In the genomic region with DNA sequence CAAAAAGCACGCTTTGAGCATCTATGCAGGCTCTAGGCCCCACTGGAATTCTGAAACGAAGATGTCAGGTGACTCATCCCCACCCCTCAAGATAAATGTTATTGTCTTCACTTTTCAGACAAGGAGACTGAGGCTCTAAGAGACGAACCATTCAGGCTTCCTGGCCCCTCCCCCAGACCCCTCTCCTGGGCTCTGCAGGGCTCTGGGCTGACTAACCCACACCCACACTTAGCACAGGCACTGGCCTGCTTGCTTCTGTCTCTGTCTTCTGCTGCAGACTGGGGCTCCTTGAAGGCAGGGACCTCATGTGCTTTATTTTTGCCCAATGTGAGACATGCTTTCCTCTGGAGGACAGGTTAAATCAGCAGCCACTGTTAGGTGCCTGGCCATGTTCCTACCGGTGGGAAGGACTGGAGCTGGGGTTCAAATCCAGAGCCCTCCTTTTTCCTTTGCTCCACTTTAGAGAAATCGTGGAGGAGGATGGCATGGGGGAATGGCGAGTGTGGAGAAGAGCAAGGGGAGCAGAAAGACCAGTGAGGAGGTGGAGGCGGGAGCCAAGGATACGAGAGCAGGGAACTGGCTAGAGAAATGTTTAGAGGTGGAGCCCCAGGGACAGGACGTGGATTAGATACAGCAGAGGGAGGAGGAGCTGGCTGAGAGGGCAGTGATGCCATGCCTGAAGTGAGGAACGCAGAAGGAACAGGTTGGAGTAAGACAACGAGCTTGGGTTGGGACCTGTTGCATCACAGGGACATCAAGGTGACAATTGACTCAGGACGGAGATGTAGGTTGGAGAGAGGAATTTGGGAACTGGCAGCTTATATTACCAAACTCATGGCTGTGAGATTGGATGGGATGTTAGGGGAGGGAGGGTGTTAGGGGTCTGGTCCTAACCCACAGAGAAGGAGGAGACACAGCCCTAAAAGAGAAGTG, we compare ENCODE assay signal across 12 cellular contexts. TPM values are rescaled to one million over a fixed set of nuclear protein-coding genes. Genes with fewer than 3 reads are reported as not detected.
A peak's percentile ranks its signal among the peaks of the same experiment; 100 is the strongest.
DNase-seq lines count a peak whose midpoint lies in the region; ATAC-seq, FAIRE-seq and TF ChIP-seq lines count a peak whose summit lies in the region.
"Had no signal": no experiment of that assay in that cellular context is flagged by ENCODE, and none has a peak within 500 bp of the region (broad histone marks: within the 10 kb centered on the region; RNA-seq: fewer than 3 reads in every experiment).

No MANE protein-coding gene starts in this region.

- no peaks in the 10 kb centered on the region for H3K36me3 ChIP-seq in astrocyte (ENCODE audit: insufficient read depth, low read length)
- no peaks in the 10 kb centered on the region for H3K36me3 ChIP-seq in kidney epithelial cell (ENCODE audit: control insufficient read depth, insufficient read depth, low read length)

- H3K27me3 Mint-ChIP-seq in T-helper 1 cell treated with Interleukin-12 subunit alpha and Interleukin-12 subunit beta and Interleukin-4 antibody, amounts not matched to agents 30 μg/mL and 1 μg/mL, for 36 hours (ENCODE audit: low read depth): peaks cover 9% of the 10 kb centered on the region
- H3K27me3 Mint-ChIP-seq in astrocyte (ENCODE audit: low read depth, unreplicated experiment): peaks cover 10% of the 10 kb centered on the region
- peaks cover 47% of the 10 kb centered on the region for H3K27me3 Mint-ChIP-seq in stimulated activated memory B cell treated with anti-CD40 and anti-IgM and Interleukin-4, amounts not matched to agents 10 μg/mL and 1 μg/mL and 100 μg/mL, for 72 hours

- no peak overlapping the region for H3K27ac ChIP-seq in astrocyte (ENCODE audit: low read depth, low read length)
- H3K27ac ChIP-seq: A549 had no signal

- H3K4me1 Mint-ChIP-seq in T-helper 1 cell treated with Interleukin-12 subunit alpha and Interleukin-12 subunit beta and Interleukin-4 antibody, amounts not matched to agents 30 μg/mL and 1 μg/mL, for 36 hours (ENCODE audit: low read depth): peaks cover 23% of the 10 kb centered on the region
- H3K4me1 Mint-ChIP-seq in astrocyte (ENCODE audit: low read depth, unreplicated experiment): peaks cover 4% of the 10 kb centered on the region
- H3K4me1 Mint-ChIP-seq in stimulated activated memory B cell treated with anti-CD40 and anti-IgM and Interleukin-4, amounts not matched to agents 10 μg/mL and 1 μg/mL and 100 μg/mL, for 72 hours: peaks cover 24% of the 10 kb centered on the region

- H3K27me3 ChIP-seq in astrocyte (ENCODE audit: insufficient read depth, low read length): peaks cover 5% of the 10 kb centered on the region
- H3K27me3 ChIP-seq in kidney epithelial cell (ENCODE audit: control insufficient read depth, insufficient read depth, low read length): peaks cover 14% of the 10 kb centered on the region

- TF ChIP-seq CTCF in astrocyte (IDR thresholded peaks at IDR 0.05; ENCODE audit: insufficient read depth, low read depth, low read length): no peak
- TF ChIP-seq CTCF in kidney epithelial cell (IDR thresholded peaks at IDR 0.05; ENCODE audit: insufficient read depth, low read length, poor library complexity, severe bottlenecking): no peak

- H3K4me1 ChIP-seq in astrocyte (ENCODE audit: insufficient read depth, low read length): peaks cover 7% of the 10 kb centered on the region
- H3K4me1 ChIP-seq: A549 had no signal

- DNase-seq in T-helper 1 cell (no peak), astrocyte (ENCODE audit: low read depth) (peak; percentile 18), kidney epithelial cell (ENCODE audit: low read depth) (no peak), kidney glomerular epithelial cell (lab: John Stamatoyannopoulos, UW) (no peak), hippocampal formation (lab: John Stamatoyannopoulos, UW) (no peak)
- no peak for DNase-seq in activated CD8-positive, alpha-beta memory T cell treated with anti-CD3 and anti-CD28 coated beads for 24 hours
- DNase-seq: central memory CD4-positive, alpha-beta T cell; left ventricle myocardium superior; NCI-H446 had no signal

- no peak overlapping the region for H3K9ac ChIP-seq in astrocyte (ENCODE audit: low read length)

- no peaks in the 10 kb centered on the region for H4K20me1 ChIP-seq in astrocyte (ENCODE audit: insufficient read depth, low read length)

- peak overlapping the region; percentile 23 for H3K27ac Mint-ChIP-seq in T-helper 1 cell treated with Interleukin-12 subunit alpha and Interleukin-12 subunit beta and Interleukin-4 antibody, amounts not matched to agents 30 μg/mL and 1 μg/mL, for 36 hours
- no peak overlapping the region for H3K27ac Mint-ChIP-seq in astrocyte (ENCODE audit: unreplicated experiment)
- no peak overlapping the region for H3K27ac Mint-ChIP-seq in stimulated activated memory B cell treated with anti-CD40 and anti-IgM and Interleukin-4, amounts not matched to agents 10 μg/mL and 1 μg/mL and 100 μg/mL, for 72 hours

- FAIRE-seq in astrocyte (lab: Jason Lieb, UNC): no peak
- FAIRE-seq: A549 had no signal

- H3K4me3 Mint-ChIP-seq in T-helper 1 cell treated with Interleukin-12 subunit alpha and Interleukin-12 subunit beta and Interleukin-4 antibody, amounts not matched to agents 30 μg/mL and 1 μg/mL, for 36 hours: no peak overlapping the region
- peak overlapping the region; percentile 54 for H3K4me3 Mint-ChIP-seq in astrocyte (ENCODE audit: unreplicated experiment)
- peak overlapping the region; percentile 64 for H3K4me3 Mint-ChIP-seq in stimulated activated memory B cell treated with anti-CD40 and anti-IgM and Interleukin-4, amounts not matched to agents 10 μg/mL and 1 μg/mL and 100 μg/mL, for 72 hours

- peak overlapping the region; percentile 71 for H3K4me2 ChIP-seq in astrocyte (ENCODE audit: low read length)
- H3K4me2 ChIP-seq: A549 had no signal

- ATAC-seq in stimulated activated memory B cell treated with anti-CD40 and anti-IgM and Interleukin-4, amounts not matched to agents 10 μg/mL and 1 μg/mL and 100 μg/mL, for 72 hours: no peak
- ATAC-seq: A549 had no signal

- H3K4me3 ChIP-seq in astrocyte (ENCODE audit: insufficient read depth, low read depth, low read length) (no peak overlapping the region), kidney epithelial cell (ENCODE audit: low read depth, low read length) (peak overlapping the region; percentile 34)
- H3K4me3 ChIP-seq: A549 had no signal

- peaks cover 6% of the 10 kb centered on the region for H3K9me3 Mint-ChIP-seq in T-helper 1 cell treated with Interleukin-12 subunit alpha and Interleukin-12 subunit beta and Interleukin-4 antibody, amounts not matched to agents 30 μg/mL and 1 μg/mL, for 36 hours
- H3K9me3 Mint-ChIP-seq in astrocyte (ENCODE audit: unreplicated experiment): peaks cover 3% of the 10 kb centered on the region
- H3K9me3 Mint-ChIP-seq in stimulated activated memory B cell treated with anti-CD40 and anti-IgM and Interleukin-4, amounts not matched to agents 10 μg/mL and 1 μg/mL and 100 μg/mL, for 72 hours: no peaks in the 10 kb centered on the region

- no peaks in the 10 kb centered on the region for H3K9me3 ChIP-seq in astrocyte (ENCODE audit: insufficient read depth, low read depth, low read length)
- H3K9me3 ChIP-seq: A549 had no signal

- H3K36me3 Mint-ChIP-seq in T-helper 1 cell treated with Interleukin-12 subunit alpha and Interleukin-12 subunit beta and Interleukin-4 antibody, amounts not matched to agents 30 μg/mL and 1 μg/mL, for 36 hours (ENCODE audit: low read depth): peaks cover 4% of the 10 kb centered on the region
- no peaks in the 10 kb centered on the region for H3K36me3 Mint-ChIP-seq in astrocyte (ENCODE audit: low read depth, unreplicated experiment)
- H3K36me3 Mint-ChIP-seq in stimulated activated memory B cell treated with anti-CD40 and anti-IgM and Interleukin-4, amounts not matched to agents 10 μg/mL and 1 μg/mL and 100 μg/mL, for 72 hours: no peaks in the 10 kb centered on the region

- H3K79me2 ChIP-seq in astrocyte (ENCODE audit: insufficient read depth, low read length): no peaks in the 10 kb centered on the region

- peak overlapping the region; percentile 34 for H2AFZ ChIP-seq in astrocyte (ENCODE audit: low read depth, low read length)

RNA-seq across cellular contexts. Expression of a gene that starts 1.7 kb away (rescaled TPM):
- total RNA-seq in astrocyte: 0.36 and 0.64 TPM in 2 replicates
- 15.7 and 16.2 TPM in 2 replicates for total RNA-seq in kidney epithelial cell
- total RNA-seq: left ventricle myocardium superior had no signal

RNA-seq across cellular contexts. Expression of a gene that starts 13.9 kb away (rescaled TPM):
- 0.50 and 0.84 TPM in 2 replicates for total RNA-seq in astrocyte
- total RNA-seq in kidney epithelial cell: 4.8 and 6.6 TPM in 2 replicates
- total RNA-seq: left ventricle myocardium superior had no signal

RNA-seq across cellular contexts. Expression of a gene that starts 29.3 kb away (rescaled TPM):
- total RNA-seq in astrocyte (0.87 and 0.98 TPM in 2 replicates), kidney epithelial cell (6.5 and 7.1 TPM in 2 replicates)

Comparison
In these comparisons a context has a peak if more than half of its experiments do, and no peak if none do; other contexts are left out.
1. RNA of a gene that starts 1.7 kb away (total RNA-seq): 15.7 to 16.2 TPM in kidney epithelial cell; 0.36 to 0.64 TPM in astrocyte; every median in the first group is over 10 times any median in the second.